ENCODE assay signal across 8 cellular contexts in genomic region chr2:142131016-142131714, GRCh38.
A peak's percentile ranks its signal among the peaks of the same experiment; 100 is the strongest.
DNase-seq lines count a peak whose midpoint lies in the region; ATAC-seq and TF ChIP-seq lines count a peak whose summit lies in the region.

Gene LRP1B, minus strand, starts transcription at chr2:142131016. Its CDS starts 287 bp downstream, at chr2:142130729.

- ATAC-seq in HG02678 (IDR thresholded peaks at IDR 0.05; ENCODE audit: unreplicated experiment): peak; percentile 51

- DNase-seq in NCI-H82 (lab: John Stamatoyannopoulos, UW) (peak; percentile 84), NCI-H82 treated with DMSO at 0.1 percent for 48 hours (lab: John Stamatoyannopoulos, UW; ENCODE audit: unreplicated experiment) (no peak), SK-N-MC (ENCODE audit: low read depth, low spot score) (no peak), fibroblast of peridontal ligament (ENCODE audit: extremely low read depth) (peak; percentile 44), NCI-H2196 (lab: John Stamatoyannopoulos, UW; ENCODE audit: unreplicated experiment) (no peak)
- DNase-seq in stimulated activated CD4-positive, alpha-beta T cell treated with anti-CD3 and anti-CD28 coated beads, Interleukin-12 subunit alpha, Interleukin-12 subunit beta, amount 100 ng/mL, for 4 hours: no peak

- peaks cover 13% of the 10 kb centered on the region for H3K4me1 Mint-ChIP-seq in nephron

- no peak for TF ChIP-seq CTCF in nephron (IDR thresholded peaks at IDR 0.05; ENCODE audit: unreplicated experiment in 3 of 3)

- no peaks in the 10 kb centered on the region for H3K9me3 ChIP-seq in SK-N-MC (ENCODE audit: low read depth, low read length)

- peak within 1 kb of the TSS; percentile 82 for H3K9ac ChIP-seq in SK-N-MC (ENCODE audit: insufficient read length)

- H3K27ac Mint-ChIP-seq in nephron: peak within 1 kb of the TSS; percentile 36 to 94 (median 92)

- peak within 1 kb of the TSS; percentile 75 for H3K27ac ChIP-seq in SK-N-MC

- H3K36me3 ChIP-seq in SK-N-MC (ENCODE audit: insufficient read depth, low read length): no peaks in the 10 kb centered on the region

- no peaks in the 10 kb centered on the region for H3K36me3 Mint-ChIP-seq in nephron (ENCODE audit: low read depth)

- peak within 1 kb of the TSS; percentile 87 for H3K4me3 ChIP-seq in SK-N-MC

- H3K4me3 Mint-ChIP-seq in nephron: peak within 1 kb of the TSS; percentile 91 to 95 (median 92)

- peaks cover 57% of the 10 kb centered on the region for H3K27me3 Mint-ChIP-seq in nephron (ENCODE audit: low read depth)

- H3K9me3 Mint-ChIP-seq in nephron: no peaks in the 10 kb centered on the region

Comparison
In these comparisons a context has a peak if more than half of its experiments do, and no peak if none do; other contexts are left out.
1. DNase-seq: peak in NCI-H82 (single experiment) and fibroblast of peridontal ligament (single experiment); none in NCI-H82 treated with DMSO at 0.1 percent for 48 hours (single experiment), SK-N-MC (single experiment), NCI-H2196 (single experiment) and stimulated activated CD4-positive, alpha-beta T cell treated with anti-CD3 and anti-CD28 coated beads, Interleukin-12 subunit alpha, Interleukin-12 subunit beta, amount 100 ng/mL, for 4 hours (single experiment).